22 cellular contexts compared by ENCODE assay signal in the genomic region with DNA sequence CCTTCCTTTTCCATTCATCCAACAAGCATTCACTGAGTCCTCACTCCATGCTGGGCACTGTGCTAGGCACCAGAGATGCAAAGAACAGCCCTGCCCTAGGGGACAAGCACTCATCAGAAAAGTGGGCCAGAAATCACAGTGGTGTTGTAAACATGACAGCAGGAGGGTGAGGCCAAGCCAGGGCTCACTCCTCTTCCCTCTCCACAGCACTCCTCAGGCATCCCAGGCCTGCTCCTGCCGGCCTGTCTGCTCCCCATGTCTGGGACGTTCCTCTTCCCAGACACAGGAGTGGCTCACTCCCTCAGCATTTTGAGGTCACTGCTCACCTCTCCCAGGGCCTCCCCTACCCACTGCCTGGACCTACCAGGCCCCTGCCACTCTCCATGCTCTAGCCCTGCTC.
DNase-seq lines count a peak whose midpoint lies in the region; ATAC-seq and TF ChIP-seq lines count a peak whose summit lies in the region.
"Had no signal": no experiment of that assay in that cellular context is flagged by ENCODE, and none has a peak within 500 bp of the region (broad histone marks: within the 10 kb centered on the region; RNA-seq: fewer than 3 reads in every experiment).

No MANE protein-coding gene starts in this region.

- DNase-seq in GM23338 (ENCODE audit: low spot score) (no peak), WTC11 (ENCODE audit: low spot score) (no peak), islet precursor cell (peak; percentile 67), neural progenitor cell (ENCODE audit: low spot score) (no peak), NCI-H2107 treated with DMSO at 0.1 percent for 48 hours (lab: John Stamatoyannopoulos, UW; ENCODE audit: unreplicated experiment) (no peak), NCI-H1105 (lab: John Stamatoyannopoulos, UW) (no peak), endothelial cell (ENCODE audit: low spot score) (no peak), chondrocyte (ENCODE audit: low spot score) (no peak)
- DNase-seq: Caco-2; CD4-positive, CD25-positive, alpha-beta regulatory T cell; CD8-positive, alpha-beta T cell; DMS153; DMS79; EL; GDM1; GOT3; HCEC 1CT had no signal

- H3F3A ChIP-seq in GM23338 (replicated peaks; ENCODE audit: low read depth), result no peaks in the 10 kb centered on the region
- H3F3A ChIP-seq in neural progenitor cell (ENCODE audit: low read depth), result no peaks in the 10 kb centered on the region

- no peak overlapping the region for H3K27ac Mint-ChIP-seq in GM23338
- H3K27ac Mint-ChIP-seq in WTC11, result no peak overlapping the region
- H3K27ac Mint-ChIP-seq in neural progenitor cell, result peak overlapping the region; percentile 81
- H3K27ac Mint-ChIP-seq in endothelial cell (ENCODE audit: unreplicated experiment), result no peak overlapping the region
- H3K27ac Mint-ChIP-seq in chondrocyte (ENCODE audit: unreplicated experiment), result no peak overlapping the region
- H3K27ac Mint-ChIP-seq: B cell; CD4-positive, CD25-positive, alpha-beta regulatory T cell; CD8-positive, alpha-beta T cell had no signal

- no peak for TF ChIP-seq CTCF in GM23338 (conservative IDR thresholded peaks at IDR 0.05; ENCODE audit: low read depth in 2 of 2)
- TF ChIP-seq CTCF in WTC11 (IDR thresholded peaks at IDR 0.05), result no peak
- TF ChIP-seq CTCF in neural progenitor cell (IDR thresholded peaks at IDR 0.05), result no peak
- no peak for TF ChIP-seq CTCF in endothelial cell (IDR thresholded peaks at IDR 0.05; ENCODE audit: unreplicated experiment)
- no peak for TF ChIP-seq CTCF in chondrocyte (IDR thresholded peaks at IDR 0.05)

- H3K27me3 ChIP-seq in GM23338 (ENCODE audit: insufficient read depth) (no peaks in the 10 kb centered on the region), neural progenitor cell (no peaks in the 10 kb centered on the region)
- H3K27me3 ChIP-seq: BLaER1 had no signal

- H3K4me1 ChIP-seq in GM23338 (ENCODE audit: insufficient read depth), result no peaks in the 10 kb centered on the region
- peaks cover 6% of the 10 kb centered on the region for H3K4me1 ChIP-seq in neural progenitor cell
- H3K4me1 ChIP-seq: BLaER1, Caco-2 had no signal

- H3K9me3 ChIP-seq in neural progenitor cell (ENCODE audit: low read depth), result no peaks in the 10 kb centered on the region
- H3K9me3 ChIP-seq: BLaER1, Caco-2 had no signal

- H3K27me3 Mint-ChIP-seq in GM23338 (ENCODE audit: insufficient read depth, low read depth, poor library complexity) (peaks cover 6% of the 10 kb centered on the region), WTC11 (ENCODE audit: low read depth) (no peaks in the 10 kb centered on the region), neural progenitor cell (ENCODE audit: insufficient read depth, low read depth) (peaks cover 2% of the 10 kb centered on the region), endothelial cell (ENCODE audit: unreplicated experiment) (peaks cover 3% of the 10 kb centered on the region), chondrocyte (ENCODE audit: low read depth) (peaks cover 19% of the 10 kb centered on the region)
- H3K27me3 Mint-ChIP-seq: CD4-positive, CD25-positive, alpha-beta regulatory T cell had no signal

- H3K4me3 Mint-ChIP-seq in GM23338 (no peak overlapping the region), WTC11 (no peak overlapping the region), neural progenitor cell (no peak overlapping the region), endothelial cell (ENCODE audit: unreplicated experiment) (no peak overlapping the region), chondrocyte (ENCODE audit: unreplicated experiment) (no peak overlapping the region)
- H3K4me3 Mint-ChIP-seq: B cell; CD4-positive, CD25-positive, alpha-beta regulatory T cell; CD8-positive, alpha-beta T cell had no signal

- no peak overlapping the region for H2AFZ ChIP-seq in GM23338
- no peak overlapping the region for H2AFZ ChIP-seq in neural progenitor cell (replicated peaks)

- H3K4me1 Mint-ChIP-seq in GM23338 (peaks cover 11% of the 10 kb centered on the region; the same call in 2 of the 3 replicates), WTC11 (peaks cover 12% of the 10 kb centered on the region), neural progenitor cell (peaks cover 13% of the 10 kb centered on the region), endothelial cell (ENCODE audit: unreplicated experiment) (no peaks in the 10 kb centered on the region), chondrocyte (ENCODE audit: low read depth) (no peaks in the 10 kb centered on the region)
- H3K4me1 Mint-ChIP-seq: B cell; CD4-positive, CD25-positive, alpha-beta regulatory T cell had no signal

- no peaks in the 10 kb centered on the region for H3K9me3 Mint-ChIP-seq in GM23338
- no peaks in the 10 kb centered on the region for H3K9me3 Mint-ChIP-seq in WTC11
- H3K9me3 Mint-ChIP-seq in neural progenitor cell, result no peaks in the 10 kb centered on the region
- H3K9me3 Mint-ChIP-seq in endothelial cell (ENCODE audit: unreplicated experiment), result no peaks in the 10 kb centered on the region
- H3K9me3 Mint-ChIP-seq in chondrocyte (ENCODE audit: low read depth), result no peaks in the 10 kb centered on the region
- H3K9me3 Mint-ChIP-seq: CD4-positive, CD25-positive, alpha-beta regulatory T cell; CD8-positive, alpha-beta T cell had no signal

- CTCF ChIA-PET in WTC11 (lab: Charles Lee), result no interaction called here

- H3K79me2 ChIP-seq in GM23338 (replicated peaks; ENCODE audit: insufficient read depth) (no peaks in the 10 kb centered on the region), neural progenitor cell (ENCODE audit: low read depth) (no peaks in the 10 kb centered on the region)

- H3K4me2 ChIP-seq in GM23338, result no peak overlapping the region
- no peak overlapping the region for H3K4me2 ChIP-seq in neural progenitor cell
- H3K4me2 ChIP-seq: BLaER1 had no signal

- POLR2A ChIA-PET in WTC11 (lab: Charles Lee), result no interaction called here

- no peaks in the 10 kb centered on the region for H3K9me2 ChIP-seq in GM23338 (ENCODE audit: insufficient read depth)

- H3K36me3 ChIP-seq in GM23338 (ENCODE audit: insufficient read depth), result no peaks in the 10 kb centered on the region
- H3K36me3 ChIP-seq in neural progenitor cell, result no peaks in the 10 kb centered on the region
- H3K36me3 ChIP-seq: BLaER1 had no signal

- ATAC-seq in GM23338 (peak; percentile 38), WTC11 (peak; percentile 36; the same call in 1 of the 2 replicates)
- ATAC-seq: CD8-positive, alpha-beta T cell; GM12878 had no signal

- H3K27ac ChIP-seq in GM23338 (ENCODE audit: low read depth) (no peak overlapping the region), neural progenitor cell (no peak overlapping the region)
- H3K27ac ChIP-seq: 22Rv1, BLaER1, C4-2B had no signal

- H3K4me3 ChIP-seq in GM23338 (no peak overlapping the region), neural progenitor cell (no peak overlapping the region)
- H3K4me3 ChIP-seq: BLaER1, GM12878 had no signal

- H3K36me3 Mint-ChIP-seq in GM23338 (ENCODE audit: low read depth) (no peaks in the 10 kb centered on the region), WTC11 (no peaks in the 10 kb centered on the region), neural progenitor cell (no peaks in the 10 kb centered on the region), endothelial cell (ENCODE audit: low read depth, unreplicated experiment) (no peaks in the 10 kb centered on the region), chondrocyte (ENCODE audit: low read depth) (no peaks in the 10 kb centered on the region)
- H3K36me3 Mint-ChIP-seq: CD4-positive, CD25-positive, alpha-beta regulatory T cell; CD8-positive, alpha-beta T cell had no signal

- H3K9ac ChIP-seq in neural progenitor cell, result no peak overlapping the region
- H3K9ac ChIP-seq: BLaER1 had no signal

- H4K20me1 ChIP-seq in GM23338 (replicated peaks; ENCODE audit: insufficient read depth), result no peaks in the 10 kb centered on the region
- H4K20me1 ChIP-seq in neural progenitor cell (ENCODE audit: low read depth), result no peaks in the 10 kb centered on the region
- H4K20me1 ChIP-seq: BLaER1 had no signal

TF ChIP-seq in GM23338, 12 proteins besides CTCF, POLR2A, EP300 and RAD21 (continues in another document):
- TF ChIP-seq NANOG (IDR thresholded peaks at IDR 0.05; ENCODE audit: borderline replicate concordance), result no peak

TF ChIP-seq in WTC11, 78 proteins besides CTCF, POLR2A, EP300 and RAD21 (continues in another document):
- no peak for TF ChIP-seq ZNF121 (CRISPR knock-in tag; IDR thresholded peaks at IDR 0.05)
- TF ChIP-seq SMAD3 (CRISPR knock-in tag; IDR thresholded peaks at IDR 0.05; ENCODE audit: borderline replicate concordance), result no peak
- TF ChIP-seq ZNF219 (CRISPR knock-in tag; IDR thresholded peaks at IDR 0.05; ENCODE audit: borderline replicate concordance), result no peak
- TF ChIP-seq, protein P1, sequence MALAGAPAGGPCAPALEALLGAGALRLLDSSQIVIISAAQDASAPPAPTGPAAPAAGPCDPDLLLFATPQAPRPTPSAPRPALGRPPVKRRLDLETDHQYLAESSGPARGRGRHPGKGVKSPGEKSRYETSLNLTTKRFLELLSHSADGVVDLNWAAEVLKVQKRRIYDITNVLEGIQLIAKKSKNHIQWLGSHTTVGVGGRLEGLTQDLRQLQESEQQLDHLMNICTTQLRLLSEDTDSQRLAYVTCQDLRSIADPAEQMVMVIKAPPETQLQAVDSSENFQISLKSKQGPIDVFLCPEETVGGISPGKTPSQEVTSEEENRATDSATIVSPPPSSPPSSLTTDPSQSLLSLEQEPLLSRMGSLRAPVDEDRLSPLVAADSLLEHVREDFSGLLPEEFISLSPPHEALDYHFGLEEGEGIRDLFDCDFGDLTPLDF (CRISPR knock-in tag; IDR thresholded peaks at IDR 0.05), result no peak
- TF ChIP-seq, protein P2, sequence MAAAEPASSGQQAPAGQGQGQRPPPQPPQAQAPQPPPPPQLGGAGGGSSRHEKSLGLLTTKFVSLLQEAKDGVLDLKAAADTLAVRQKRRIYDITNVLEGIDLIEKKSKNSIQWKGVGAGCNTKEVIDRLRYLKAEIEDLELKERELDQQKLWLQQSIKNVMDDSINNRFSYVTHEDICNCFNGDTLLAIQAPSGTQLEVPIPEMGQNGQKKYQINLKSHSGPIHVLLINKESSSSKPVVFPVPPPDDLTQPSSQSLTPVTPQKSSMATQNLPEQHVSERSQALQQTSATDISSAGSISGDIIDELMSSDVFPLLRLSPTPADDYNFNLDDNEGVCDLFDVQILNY (CRISPR knock-in tag; IDR thresholded peaks at IDR 0.05), result no peak
- TF ChIP-seq SMAD4 (CRISPR knock-in tag; IDR thresholded peaks at IDR 0.05), result no peak
